Comparison of ENCODE assay signal across 11 cellular contexts in the genomic region with DNA sequence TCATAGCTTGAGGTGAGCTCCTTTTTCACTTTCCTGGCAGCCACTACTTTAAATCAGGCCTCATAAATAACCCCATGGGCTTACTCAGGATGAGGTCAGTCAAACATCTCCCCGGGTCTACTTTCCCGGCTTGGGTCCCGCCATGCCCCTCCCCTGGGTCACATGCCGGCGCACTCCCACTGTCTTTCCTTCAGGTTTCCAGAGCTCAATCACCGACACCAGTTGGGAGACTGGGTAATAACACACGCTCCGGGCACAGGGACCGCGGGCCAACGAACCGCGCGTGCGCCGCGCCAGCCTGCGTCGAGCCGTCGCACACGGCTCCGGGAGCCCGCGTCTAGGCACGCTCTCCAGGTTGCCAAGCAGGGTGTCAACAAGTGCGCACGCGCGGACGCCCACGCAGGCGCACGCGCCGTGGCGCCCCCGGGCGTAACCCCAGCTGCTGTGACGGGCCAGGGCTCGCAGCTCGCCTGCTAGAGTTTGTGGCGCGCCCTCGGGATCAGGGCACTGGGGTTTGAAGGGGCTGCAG. TPM values are rescaled to one million over a fixed set of nuclear protein-coding genes. Genes with fewer than 3 reads are reported as not detected.
A peak's percentile ranks its signal among the peaks of the same experiment; 100 is the strongest.
DNase-seq lines count a peak whose midpoint lies in the region; ATAC-seq and TF ChIP-seq lines count a peak whose summit lies in the region.
"Had no signal": no experiment of that assay in that cellular context is flagged by ENCODE, and none has a peak within 500 bp of the region (broad histone marks: within the 10 kb centered on the region; RNA-seq: fewer than 3 reads in every experiment).

No MANE protein-coding gene starts in this region.

- peak overlapping the region; percentile 41 for H3K4me3 ChIP-seq in neural progenitor cell

- H3K4me1 ChIP-seq in neural progenitor cell = peaks cover 40% of the 10 kb centered on the region

- no peak overlapping the region for H3K27ac Mint-ChIP-seq in neural progenitor cell
- H3K27ac Mint-ChIP-seq: natural killer cell had no signal

- no peak for TF ChIP-seq CTCF in neural progenitor cell (IDR thresholded peaks at IDR 0.05)
- TF ChIP-seq CTCF in GM10266 (IDR thresholded peaks at IDR 0.05; ENCODE audit: control insufficient read depth, insufficient read depth, low read depth, missing control alignments) = no peak

- H3K9me3 ChIP-seq in neural progenitor cell (ENCODE audit: low read depth) = no peaks in the 10 kb centered on the region

- TF ChIP-seq POLR2A in erythroblast (IDR thresholded peaks at IDR 0.05; ENCODE audit: low read length) = no peak

- H3K27me3 Mint-ChIP-seq in neural progenitor cell (ENCODE audit: insufficient read depth, low read depth) = peaks cover 74% of the 10 kb centered on the region

- peaks cover 45% of the 10 kb centered on the region for H3K4me1 Mint-ChIP-seq in neural progenitor cell
- H3K4me1 Mint-ChIP-seq: natural killer cell had no signal

- ATAC-seq in stimulated activated naive CD8-positive, alpha-beta T cell treated with anti-CD3 and anti-CD28 coated beads, Interleukin-15, Interleukin-2, amounts not matched to agents 100 U/mL and 50 U/mL, for 24 hours = no peak
- ATAC-seq: natural killer cell had no signal

- DNase-seq in DMS53 (lab: John Stamatoyannopoulos, UW) (peak; percentile 96), NCI-H2171 (lab: John Stamatoyannopoulos, UW) (peak; percentile 39), erythroblast (lab: John Stamatoyannopoulos, UW) (peak; percentile 10 to 43), neural progenitor cell (ENCODE audit: low spot score) (peak; percentile 72), amygdala (lab: John Stamatoyannopoulos, UW) (no peak), T-helper 1 cell (no peak), GM10266 (ENCODE audit: extremely low spot score) (no peak)
- no peak for DNase-seq in stimulated activated naive CD8-positive, alpha-beta T cell treated with anti-CD3 and anti-CD28 coated beads, Interleukin-15, Interleukin-2, amounts not matched to agents 100 U/mL and 50 U/mL, for 24 hours
- DNase-seq: activated CD8-positive, alpha-beta memory T cell treated with anti-CD3 and anti-CD28 coated beads for 24 hours; effector CD8-positive, alpha-beta T cell; natural killer cell had no signal

- no peaks in the 10 kb centered on the region for H3K79me2 ChIP-seq in neural progenitor cell (ENCODE audit: low read depth)

- no peaks in the 10 kb centered on the region for H3K36me3 ChIP-seq in neural progenitor cell

- peaks cover 20% of the 10 kb centered on the region for H3F3A ChIP-seq in neural progenitor cell (ENCODE audit: low read depth)

- no peak overlapping the region for H2AFZ ChIP-seq in neural progenitor cell (replicated peaks)

- H3K27ac ChIP-seq in neural progenitor cell = no peak overlapping the region

- H3K9me3 Mint-ChIP-seq in neural progenitor cell = peaks cover 2% of the 10 kb centered on the region

- H3K27me3 ChIP-seq in neural progenitor cell = peaks cover 100% of the 10 kb centered on the region

- no peaks in the 10 kb centered on the region for H3K36me3 Mint-ChIP-seq in neural progenitor cell

- H3K4me3 Mint-ChIP-seq in neural progenitor cell = peak overlapping the region; percentile 84
- H3K4me3 Mint-ChIP-seq: natural killer cell had no signal

- H4K20me1 ChIP-seq in neural progenitor cell (ENCODE audit: low read depth) = peaks cover 70% of the 10 kb centered on the region

- H3K9ac ChIP-seq in neural progenitor cell = no peak overlapping the region

- H3K4me2 ChIP-seq in neural progenitor cell = peak overlapping the region; percentile 76

RNA-seq across cellular contexts. Expression of a gene that starts 31.6 kb away (rescaled TPM):
- total RNA-seq in neural progenitor cell (ENCODE audit: low replicate concordance) = 0.15 TPM in 1 of 2 replicates, not detected in the other
- total RNA-seq: natural killer cell had no signal

Comparison
In these comparisons a context has a peak if more than half of its experiments do, and no peak if none do; other contexts are left out.
1. DNase-seq: peak in DMS53 (single experiment), NCI-H2171 (single experiment), erythroblast (2 of 2) and neural progenitor cell (single experiment); none in amygdala (0 of 56), T-helper 1 cell (0 of 5), GM10266 (single experiment) and stimulated activated naive CD8-positive, alpha-beta T cell treated with anti-CD3 and anti-CD28 coated beads, Interleukin-15, Interleukin-2, amounts not matched to agents 100 U/mL and 50 U/mL, for 24 hours (single experiment).